Comparison of ENCODE assay signal across 15 cellular contexts in genomic region chr10:60387531-60387930, GRCh38. TPM values are rescaled to one million over a fixed set of nuclear protein-coding genes. Genes with fewer than 3 reads are reported as not detected.
DNase-seq lines count a peak whose midpoint lies in the region; ATAC-seq and TF ChIP-seq lines count a peak whose summit lies in the region.
"Had no signal": no experiment of that assay in that cellular context is flagged by ENCODE, and none has a peak within 500 bp of the region (broad histone marks: within the 10 kb centered on the region; RNA-seq: fewer than 3 reads in every experiment).

No MANE protein-coding gene starts in this region.

- ATAC-seq in sciatic nerve (no peak), HG02970 (IDR thresholded peaks at IDR 0.05; ENCODE audit: low FRiP score, unreplicated experiment) (no peak)
- ATAC-seq: activated naive CD8-positive, alpha-beta T cell treated with anti-CD3 and anti-CD28 coated beads, Interleukin-2, amount 50 U/mL, for 24 hours; stimulated activated naive CD8-positive, alpha-beta T cell treated with anti-CD3 and anti-CD28 coated beads, Interleukin-15, Interleukin-2, amounts not matched to agents 100 U/mL and 50 U/mL, for 24 hours had no signal

- H3K4me1 ChIP-seq in endodermal cell (ENCODE audit: control insufficient read depth, insufficient read depth, low read length), result peaks cover 20% of the 10 kb centered on the region

- TF ChIP-seq CTCF in LNCaP clone FGC (IDR thresholded peaks at IDR 0.05; ENCODE audit: control insufficient read depth, extremely low read depth, insufficient read depth) (no peak), endodermal cell (conservative IDR thresholded peaks at IDR 0.05) (no peak)

- H3K4me3 ChIP-seq in LNCaP clone FGC (ENCODE audit: low read depth, low read length), result no peak overlapping the region
- H3K4me3 ChIP-seq in endodermal cell (ENCODE audit: low read length), result no peak overlapping the region
- no peak overlapping the region for H3K4me3 ChIP-seq in MG63
- H3K4me3 ChIP-seq: BLaER1, spleen had no signal

- peaks cover 32% of the 10 kb centered on the region for H3K4me1 Mint-ChIP-seq in endodermal cell

- H3K27ac ChIP-seq in endodermal cell (ENCODE audit: low read depth, low read length), result peak overlapping the region; percentile 27
- H3K27ac ChIP-seq: BLaER1 had no signal

- no peak overlapping the region for H3K27ac Mint-ChIP-seq in endodermal cell
- H3K27ac Mint-ChIP-seq: activated naive CD8-positive, alpha-beta T cell treated with anti-CD3 and anti-CD28 coated beads, Interleukin-2, amount 50 U/mL, for 24 hours; H9 had no signal

- no peaks in the 10 kb centered on the region for H3K36me3 Mint-ChIP-seq in endodermal cell (ENCODE audit: low read depth)

- H3K9me3 Mint-ChIP-seq in endodermal cell, result no peaks in the 10 kb centered on the region
- H3K9me3 Mint-ChIP-seq: activated naive CD8-positive, alpha-beta T cell treated with anti-CD3 and anti-CD28 coated beads, Interleukin-2, amount 50 U/mL, for 24 hours; central memory CD8-positive, alpha-beta T cell; H9 had no signal

- intact Hi-C loops in sciatic nerve (cut with DNase I), result no loop called here

- DNase-seq in LNCaP clone FGC (ENCODE audit: low read depth) (peak; percentile 81), NCI-H345 treated with DMSO at 0.1 percent for 48 hours (lab: John Stamatoyannopoulos, UW; ENCODE audit: unreplicated experiment) (peak; percentile 83), endodermal cell (no peak), renal cortical epithelial cell (ENCODE audit: low read depth) (peak; percentile 78), sciatic nerve (ENCODE audit: low spot score) (no peak), MG63 (no peak), HuH-7.5 (ENCODE audit: low spot score) (no peak)
- DNase-seq: activated naive CD8-positive, alpha-beta T cell treated with anti-CD3 and anti-CD28 coated beads, Interleukin-2, amount 50 U/mL, for 24 hours; activated T-cell treated with anti-CD3 and anti-CD28 coated beads, Interleukin-2, amount 50 U/mL, for 48 hours; H9; spleen; stimulated activated naive CD8-positive, alpha-beta T cell treated with anti-CD3 and anti-CD28 coated beads, Interleukin-15, Interleukin-2, amounts not matched to agents 100 U/mL and 50 U/mL, for 24 hours had no signal

- peaks cover 14% of the 10 kb centered on the region for H3K27me3 Mint-ChIP-seq in endodermal cell (ENCODE audit: insufficient read depth)
- H3K27me3 Mint-ChIP-seq: activated naive CD8-positive, alpha-beta T cell treated with anti-CD3 and anti-CD28 coated beads, Interleukin-2, amount 50 U/mL, for 24 hours; central memory CD8-positive, alpha-beta T cell had no signal

- WGBS in endodermal cell (ENCODE audit: insufficient coverage in 1 of 2, insufficient read length in 1 of 2), 2 experiments, result 84 to 89% methylated on average over 1 to 2 of the region's 2 CpGs

- H3K9ac ChIP-seq in endodermal cell (ENCODE audit: extremely low read depth, low read length, poor library complexity, severe bottlenecking), result no peak overlapping the region
- H3K9ac ChIP-seq: BLaER1 had no signal

- no peak overlapping the region for H3K4me3 Mint-ChIP-seq in endodermal cell
- H3K4me3 Mint-ChIP-seq: activated naive CD8-positive, alpha-beta T cell treated with anti-CD3 and anti-CD28 coated beads, Interleukin-2, amount 50 U/mL, for 24 hours; central memory CD8-positive, alpha-beta T cell; H9 had no signal

- H3K9me3 ChIP-seq in endodermal cell (ENCODE audit: control insufficient read depth, low read length) (no peaks in the 10 kb centered on the region), MG63 (no peaks in the 10 kb centered on the region)
- H3K9me3 ChIP-seq: BLaER1, spleen had no signal

- H3K27me3 ChIP-seq in endodermal cell (ENCODE audit: control insufficient read depth, insufficient read depth, low read length, poor library complexity, severe bottlenecking) (no peaks in the 10 kb centered on the region), MG63 (no peaks in the 10 kb centered on the region)
- H3K27me3 ChIP-seq: BLaER1, spleen had no signal

- H3K36me3 ChIP-seq in endodermal cell (ENCODE audit: control insufficient read depth, insufficient read depth, low read length) (no peaks in the 10 kb centered on the region), MG63 (no peaks in the 10 kb centered on the region)
- H3K36me3 ChIP-seq: BLaER1, spleen had no signal

RNA-seq across cellular contexts. Expression of gene ANK3, which starts 2.1 kb away (rescaled TPM):
- total RNA-seq in endodermal cell (10 to 100 TPM; 65.0 to 79.5 TPM), renal cortical epithelial cell (18.8 and 68.6 TPM in 2 replicates), sciatic nerve (203 TPM)
- polyA plus RNA-seq in endodermal cell (2013, experiment 1 of 2), result 44.1 TPM
- polyA plus RNA-seq in endodermal cell (2013, experiment 2 of 2), result 44.2 TPM
- total RNA-seq in MG63 (2014; rRNA removed; shearing (Covaris generic); ENCODE audit: low replicate concordance), result 1.7 TPM in 1 of 2 replicates, not detected in the other

Comparison
In these comparisons a context has a peak if more than half of its experiments do, and no peak if none do; other contexts are left out.
1. DNase-seq: peak in LNCaP clone FGC (single experiment), NCI-H345 treated with DMSO at 0.1 percent for 48 hours (single experiment) and renal cortical epithelial cell (single experiment); none in endodermal cell (single experiment), sciatic nerve (single experiment), MG63 (single experiment) and HuH-7.5 (single experiment).